ENCODE assay signal across 26 cellular contexts in genomic region chr20:24392612-24393011, GRCh38.
"Had no signal": no experiment of that assay in that cellular context is flagged by ENCODE, and none has a peak within 500 bp of the region (broad histone marks: within the 10 kb centered on the region; RNA-seq: fewer than 3 reads in every experiment).

No MANE protein-coding gene starts in this region.

- H3K4me3 ChIP-seq: cardiac muscle cell, PC-9 had no signal

- H3K27ac ChIP-seq: brain microvascular endothelial cell, cardiac muscle cell, PC-9, VCaP had no signal

- H3K27me3 Mint-ChIP-seq: activated CD4-positive, alpha-beta memory T cell treated with anti-CD3 and anti-CD28 coated beads, Interleukin-2, amount 10 ng/mL, durations not matched to agents 7 days and 5 days; activated CD4-positive, alpha-beta T cell treated with anti-CD3 and anti-CD28 coated beads, Interleukin-2, amount 10 ng/mL, durations not matched to agents 7 days and 5 days; activated naive CD8-positive, alpha-beta T cell treated with anti-CD3 and anti-CD28 coated beads for 36 hours had no signal

- H3K36me3 ChIP-seq: brain microvascular endothelial cell, cardiac muscle cell had no signal

- H3K9me3 Mint-ChIP-seq: activated CD4-positive, alpha-beta memory T cell treated with anti-CD3 and anti-CD28 coated beads, Interleukin-2, amount 10 ng/mL, durations not matched to agents 7 days and 5 days; activated naive CD4-positive, alpha-beta T cell treated with anti-CD3 and anti-CD28 coated beads, Interleukin-2, amount 10 ng/mL, durations not matched to agents 7 days and 5 days; activated T-helper 2 cell treated with anti-CD3 and anti-CD28 coated beads, Interferon-gamma antibody, Interleukin-2, Interleukin-4, amounts not matched to agents 10 μg/mL and 5 μg/mL and 100 μg/mL, durations not matched to agents 14 hours and 24 hours and 36 hours; T-cell had no signal

- ATAC-seq: activated T-cell treated with anti-CD3 and anti-CD28 coated beads, Interleukin-2, amount 50 U/mL, for 72 hours; T-cell had no signal

- DNase-seq: activated CD4-positive, alpha-beta memory T cell treated with anti-CD3 and anti-CD28 coated beads, Interleukin-2, amount 10 ng/mL, durations not matched to agents 7 days and 5 days; activated CD4-positive, alpha-beta T cell treated with anti-CD3 and anti-CD28 coated beads, Interleukin-2, amount 10 ng/mL, durations not matched to agents 7 days and 5 days; activated CD4-positive, CD25-positive, alpha-beta regulatory T cell; activated CD8-positive, alpha-beta memory T cell treated with anti-CD3 and anti-CD28 coated beads, Interleukin-2, amount 50 U/mL, for 4 hours; activated gamma-delta T cell treated with Interleukin-2 at 50 U/mL for 16 hours; activated naive CD4-positive, alpha-beta T cell treated with anti-CD3 and anti-CD28 coated beads, Interleukin-2, amount 10 ng/mL, durations not matched to agents 7 days and 5 days; activated naive CD8-positive, alpha-beta T cell treated with anti-CD3 and anti-CD28 coated beads for 36 hours; activated T-cell treated with anti-CD3 and anti-CD28 coated beads, Interleukin-2, amount 50 U/mL, for 72 hours; brain microvascular endothelial cell; cerebellar nuclear complex; Kasumi-1; NCI-H1105; NCI-H1436 treated with DMSO at 0.1 percent for 48 hours; NCI-H187; NCI-H2081; NCI-H446; NCI-H524; PC-9; SIG-M5; T-cell; T-helper 2 cell; T1000 had no signal

- H3K27me3 ChIP-seq: brain microvascular endothelial cell had no signal

- FAIRE-seq: colon had no signal

- H3K4me2 ChIP-seq: PC-9 had no signal

- H3K36me3 Mint-ChIP-seq: activated naive CD4-positive, alpha-beta T cell treated with anti-CD3 and anti-CD28 coated beads, Interleukin-2, amount 10 ng/mL, durations not matched to agents 7 days and 5 days; activated naive CD8-positive, alpha-beta T cell treated with anti-CD3 and anti-CD28 coated beads for 36 hours; T-cell had no signal

- H3K4me3 Mint-ChIP-seq: activated CD4-positive, alpha-beta memory T cell treated with anti-CD3 and anti-CD28 coated beads, Interleukin-2, amount 10 ng/mL, durations not matched to agents 7 days and 5 days; activated CD4-positive, alpha-beta T cell treated with anti-CD3 and anti-CD28 coated beads, Interleukin-2, amount 10 ng/mL, durations not matched to agents 7 days and 5 days; activated naive CD4-positive, alpha-beta T cell treated with anti-CD3 and anti-CD28 coated beads, Interleukin-2, amount 10 ng/mL, durations not matched to agents 7 days and 5 days; activated naive CD8-positive, alpha-beta T cell treated with anti-CD3 and anti-CD28 coated beads for 36 hours; activated T-cell treated with anti-CD3 and anti-CD28 coated beads, Interleukin-2, amount 50 U/mL, for 72 hours; T-cell had no signal

- H2AFZ ChIP-seq: PC-9 had no signal

- H3K27ac Mint-ChIP-seq: activated CD4-positive, alpha-beta memory T cell treated with anti-CD3 and anti-CD28 coated beads, Interleukin-2, amount 10 ng/mL, durations not matched to agents 7 days and 5 days; activated CD4-positive, alpha-beta T cell treated with anti-CD3 and anti-CD28 coated beads, Interleukin-2, amount 10 ng/mL, durations not matched to agents 7 days and 5 days; activated naive CD4-positive, alpha-beta T cell treated with anti-CD3 and anti-CD28 coated beads, Interleukin-2, amount 10 ng/mL, durations not matched to agents 7 days and 5 days; activated naive CD8-positive, alpha-beta T cell treated with anti-CD3 and anti-CD28 coated beads for 36 hours; activated T-cell treated with anti-CD3 and anti-CD28 coated beads, Interleukin-2, amount 50 U/mL, for 72 hours; activated T-helper 2 cell treated with anti-CD3 and anti-CD28 coated beads, Interferon-gamma antibody, Interleukin-2, Interleukin-4, amounts not matched to agents 10 μg/mL and 5 μg/mL and 100 μg/mL, durations not matched to agents 14 hours and 24 hours and 36 hours; T-cell had no signal
